17 cellular contexts compared by ENCODE assay signal in the genomic region with DNA sequence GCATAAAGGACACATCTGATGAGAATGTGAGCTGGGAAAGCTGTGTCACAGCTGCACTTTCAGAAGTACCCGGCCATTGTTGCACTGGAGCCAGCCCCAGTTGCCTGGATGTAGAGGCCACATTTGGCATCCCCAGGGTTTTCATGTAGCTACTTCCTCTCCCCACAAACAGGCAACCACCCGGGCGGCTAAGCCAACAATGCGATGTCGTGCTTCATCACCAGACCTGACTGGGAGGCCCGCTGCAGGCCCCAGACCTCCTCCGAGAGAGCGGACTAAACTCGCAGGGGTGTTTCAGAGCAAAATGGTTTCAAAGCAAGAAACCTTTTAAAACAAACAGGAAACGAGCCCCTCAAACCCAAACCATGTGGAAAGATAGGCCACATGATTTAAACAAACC.
A peak's percentile ranks its signal among the peaks of the same experiment; 100 is the strongest.
DNase-seq lines count a peak whose midpoint lies in the region; ATAC-seq, FAIRE-seq and TF ChIP-seq lines count a peak whose summit lies in the region.
"Had no signal": no experiment of that assay in that cellular context is flagged by ENCODE, and none has a peak within 500 bp of the region (broad histone marks: within the 10 kb centered on the region; RNA-seq: fewer than 3 reads in every experiment).

No MANE protein-coding gene starts in this region.

- no peak for TF ChIP-seq CTCF in neural progenitor cell (IDR thresholded peaks at IDR 0.05)
- no peak for TF ChIP-seq CTCF in type B pancreatic cell (conservative IDR thresholded peaks at IDR 0.05)

- peak overlapping the region; percentile 32 for H3K4me2 ChIP-seq in neural progenitor cell

- no peaks in the 10 kb centered on the region for H4K20me1 ChIP-seq in neural progenitor cell (ENCODE audit: low read depth)

- H3K9me3 ChIP-seq in neural progenitor cell (ENCODE audit: low read depth) = no peaks in the 10 kb centered on the region
- H3K9me3 ChIP-seq: suprapubic skin had no signal

- FAIRE-seq in GM12891 (lab: Jason Lieb, UNC) = peak; percentile 55

- H3K36me3 ChIP-seq in neural progenitor cell = no peaks in the 10 kb centered on the region
- H3K36me3 ChIP-seq: cardiac muscle cell, suprapubic skin had no signal

- H3K4me1 Mint-ChIP-seq in neural progenitor cell = peaks cover 56% of the 10 kb centered on the region
- H3K4me1 Mint-ChIP-seq in activated CD4-positive, alpha-beta T cell treated with anti-CD3 and anti-CD28 coated beads, Interleukin-2, amount 10 ng/mL, durations not matched to agents 24 days and 14 days = peaks cover 11% of the 10 kb centered on the region
- peaks cover 61% of the 10 kb centered on the region for H3K4me1 Mint-ChIP-seq in type B pancreatic cell (ENCODE audit: unreplicated experiment)

- H3K4me3 Mint-ChIP-seq in neural progenitor cell (peak overlapping the region; percentile 66), type B pancreatic cell (no peak overlapping the region)
- H3K4me3 Mint-ChIP-seq in activated CD4-positive, alpha-beta T cell treated with anti-CD3 and anti-CD28 coated beads, Interleukin-2, amount 10 ng/mL, durations not matched to agents 24 days and 14 days = no peak overlapping the region
- H3K4me3 Mint-ChIP-seq: effector memory CD8-positive, alpha-beta T cell had no signal

- intact Hi-C loops in activated CD4-positive, alpha-beta T cell treated with anti-CD3 and anti-CD28 coated beads, Interleukin-2, amount 10 ng/mL, durations not matched to agents 24 days and 14 days (cut with micrococcal nuclease) = loop anchor here (10.0 kb wide), 1 partner anchor 178 kb away; a partner anchor contains a TSS

- H3K9me3 Mint-ChIP-seq in neural progenitor cell (no peaks in the 10 kb centered on the region), type B pancreatic cell (no peaks in the 10 kb centered on the region)
- H3K9me3 Mint-ChIP-seq in activated CD4-positive, alpha-beta T cell treated with anti-CD3 and anti-CD28 coated beads, Interleukin-2, amount 10 ng/mL, durations not matched to agents 24 days and 14 days = no peaks in the 10 kb centered on the region
- H3K9me3 Mint-ChIP-seq: activated naive CD4-positive, alpha-beta T cell treated with anti-CD3 and anti-CD28 coated beads, Interleukin-2, amount 50 U/mL, for 72 hours; effector memory CD8-positive, alpha-beta T cell had no signal

- no peak overlapping the region for H3K4me3 ChIP-seq in neural progenitor cell
- H3K4me3 ChIP-seq: cardiac muscle cell, suprapubic skin had no signal

- peak overlapping the region; percentile 91 for H2AFZ ChIP-seq in neural progenitor cell (replicated peaks)

- peaks cover 12% of the 10 kb centered on the region for H3K27me3 ChIP-seq in neural progenitor cell
- H3K27me3 ChIP-seq: cardiac muscle cell, suprapubic skin had no signal

- no peaks in the 10 kb centered on the region for H3K79me2 ChIP-seq in neural progenitor cell (ENCODE audit: low read depth)

- peaks cover 53% of the 10 kb centered on the region for H3K4me1 ChIP-seq in neural progenitor cell

- no peak overlapping the region for H3K9ac ChIP-seq in neural progenitor cell

- TF ChIP-seq POLR2A in GM12891 (IDR thresholded peaks at IDR 0.05; ENCODE audit: low read depth, low read length) = no peak

- DNase-seq in GM12891 (ENCODE audit: insufficient read length, low spot score) (no peak), ecto neural progenitor cell (ENCODE audit: low spot score) (peak; percentile 64), neural progenitor cell (ENCODE audit: low spot score) (peak; percentile 70), type B pancreatic cell (ENCODE audit: extremely low spot score, unreplicated experiment) (no peak)
- no peak for DNase-seq in activated CD4-positive, alpha-beta T cell treated with anti-CD3 and anti-CD28 coated beads, Interleukin-2, amount 10 ng/mL, durations not matched to agents 24 days and 14 days
- DNase-seq in activated CD4-positive, alpha-beta T cell treated with anti-CD3 and anti-CD28 coated beads for 48 hours = no peak
- DNase-seq: DMS153; effector memory CD8-positive, alpha-beta T cell; GOT3; KG1; NCI-H187; NCI-H524 treated with DMSO at 0.1 percent for 48 hours had no signal

- peak; percentile 49 for ATAC-seq in HG03097 (IDR thresholded peaks at IDR 0.05; ENCODE audit: low FRiP score, unreplicated experiment)
- no peak for ATAC-seq in HG02973 (IDR thresholded peaks at IDR 0.05; ENCODE audit: unreplicated experiment)
- ATAC-seq: activated naive CD4-positive, alpha-beta T cell treated with anti-CD3 and anti-CD28 coated beads, Interleukin-2, amount 50 U/mL, for 72 hours; effector memory CD8-positive, alpha-beta T cell had no signal

- H3K27ac Mint-ChIP-seq in neural progenitor cell (peak overlapping the region; percentile 97), type B pancreatic cell (no peak overlapping the region)
- H3K27ac Mint-ChIP-seq in activated CD4-positive, alpha-beta T cell treated with anti-CD3 and anti-CD28 coated beads, Interleukin-2, amount 10 ng/mL, durations not matched to agents 24 days and 14 days = no peak overlapping the region
- H3K27ac Mint-ChIP-seq: activated naive CD4-positive, alpha-beta T cell treated with anti-CD3 and anti-CD28 coated beads, Interleukin-2, amount 50 U/mL, for 72 hours; effector memory CD8-positive, alpha-beta T cell had no signal

- no peaks in the 10 kb centered on the region for H3K36me3 Mint-ChIP-seq in neural progenitor cell
- H3K36me3 Mint-ChIP-seq in activated CD4-positive, alpha-beta T cell treated with anti-CD3 and anti-CD28 coated beads, Interleukin-2, amount 10 ng/mL, durations not matched to agents 24 days and 14 days (ENCODE audit: low read depth) = no peaks in the 10 kb centered on the region
- no peaks in the 10 kb centered on the region for H3K36me3 Mint-ChIP-seq in type B pancreatic cell

- H3F3A ChIP-seq in neural progenitor cell (ENCODE audit: low read depth) = peaks cover 32% of the 10 kb centered on the region

- no peaks in the 10 kb centered on the region for H3K27me3 Mint-ChIP-seq in neural progenitor cell (ENCODE audit: insufficient read depth, low read depth)
- peaks cover 53% of the 10 kb centered on the region for H3K27me3 Mint-ChIP-seq in activated CD4-positive, alpha-beta T cell treated with anti-CD3 and anti-CD28 coated beads, Interleukin-2, amount 10 ng/mL, durations not matched to agents 24 days and 14 days
- no peaks in the 10 kb centered on the region for H3K27me3 Mint-ChIP-seq in type B pancreatic cell

- peak overlapping the region; percentile 35 for H3K27ac ChIP-seq in neural progenitor cell
- H3K27ac ChIP-seq: cardiac muscle cell, suprapubic skin had no signal

TF ChIP-seq in GM12891, 5 proteins besides CTCF, POLR2A, EP300 and RAD21:
- TF ChIP-seq SPI1 (IDR thresholded peaks at IDR 0.05; ENCODE audit: low read depth, low read length) (0 out of 2 replicates have a peak, but pooled peaks have one; percentile 31), PAX5 (IDR thresholded peaks at IDR 0.05; ENCODE audit: insufficient read depth, low read length, severe bottlenecking) (no peak)

Comparison
In these comparisons a context has a peak if more than half of its experiments do, and no peak if none do; other contexts are left out.
1. DNase-seq: peak in ecto neural progenitor cell (single experiment) and neural progenitor cell (single experiment); none in GM12891 (single experiment), activated CD4-positive, alpha-beta T cell treated with anti-CD3 and anti-CD28 coated beads, Interleukin-2, amount 10 ng/mL, durations not matched to agents 24 days and 14 days (single experiment), activated CD4-positive, alpha-beta T cell treated with anti-CD3 and anti-CD28 coated beads for 48 hours (single experiment) and type B pancreatic cell (single experiment).